In genomic region chr3:185585523-185585861, GRCh38 we compare ENCODE assay signal across 8 cellular contexts. TPM values are rescaled to one million over a fixed set of nuclear protein-coding genes. Genes with fewer than 3 reads are reported as not detected.
DNase-seq lines count a peak whose midpoint lies in the region; ATAC-seq and TF ChIP-seq lines count a peak whose summit lies in the region.

No MANE protein-coding gene starts in this region.

- peak overlapping the region; percentile 97 to 99 (median 98) for H3K27ac Mint-ChIP-seq in CD4-positive, CD25-positive, alpha-beta regulatory T cell
- H3K27ac Mint-ChIP-seq in neural progenitor cell: peak overlapping the region; percentile 87

- H3K9me3 Mint-ChIP-seq in CD4-positive, CD25-positive, alpha-beta regulatory T cell: no peaks in the 10 kb centered on the region
- H3K9me3 Mint-ChIP-seq in neural progenitor cell: no peaks in the 10 kb centered on the region

- H3K4me1 Mint-ChIP-seq in CD4-positive, CD25-positive, alpha-beta regulatory T cell: peaks cover 10 to 40% (median 21%) of the 10 kb centered on the region in 4 donors
- H3K4me1 Mint-ChIP-seq in neural progenitor cell: peaks cover 23% of the 10 kb centered on the region

- H3K9ac ChIP-seq in neural progenitor cell: peak overlapping the region; percentile 32

- peaks cover 15% of the 10 kb centered on the region for H3K4me1 ChIP-seq in CD4-positive, CD25-positive, alpha-beta regulatory T cell (ENCODE audit: control insufficient read depth, insufficient read depth, low read length, poor library complexity, severe bottlenecking)
- peaks cover 8% of the 10 kb centered on the region for H3K4me1 ChIP-seq in effector memory CD4-positive, alpha-beta T cell (ENCODE audit: control insufficient read depth, insufficient read depth, low read length, poor library complexity, severe bottlenecking)
- H3K4me1 ChIP-seq in neural progenitor cell: peaks cover 18% of the 10 kb centered on the region

- peaks cover 4% of the 10 kb centered on the region for H3K36me3 Mint-ChIP-seq in CD4-positive, CD25-positive, alpha-beta regulatory T cell
- H3K36me3 Mint-ChIP-seq in neural progenitor cell: no peaks in the 10 kb centered on the region

- H2AFZ ChIP-seq in neural progenitor cell (replicated peaks): peak overlapping the region; percentile 78

- peaks cover 60% of the 10 kb centered on the region for H3F3A ChIP-seq in neural progenitor cell (ENCODE audit: low read depth)

- H3K27ac ChIP-seq in CD4-positive, CD25-positive, alpha-beta regulatory T cell (ENCODE audit: insufficient read depth, low read length, poor library complexity, severe bottlenecking): peak overlapping the region; percentile 96
- peak overlapping the region; percentile 94 for H3K27ac ChIP-seq in effector memory CD4-positive, alpha-beta T cell (ENCODE audit: insufficient read depth, low read length, poor library complexity, severe bottlenecking)
- peak overlapping the region; percentile 88 for H3K27ac ChIP-seq in neural progenitor cell

- H3K4me3 ChIP-seq in CD4-positive, CD25-positive, alpha-beta regulatory T cell (ENCODE audit: low read depth, low read length): peak overlapping the region; percentile 81
- H3K4me3 ChIP-seq in effector memory CD4-positive, alpha-beta T cell (ENCODE audit: insufficient read depth, low read depth, low read length, poor library complexity, severe bottlenecking): peak overlapping the region; percentile 35
- peak overlapping the region; percentile 95 for H3K4me3 ChIP-seq in neural progenitor cell

- peaks cover 9% of the 10 kb centered on the region for H4K20me1 ChIP-seq in neural progenitor cell (ENCODE audit: low read depth)

- DNase-seq in CD4-positive, CD25-positive, alpha-beta regulatory T cell: no peak
- DNase-seq in NCI-H146 (lab: John Stamatoyannopoulos, UW) (peak; percentile 52), neural progenitor cell (ENCODE audit: low spot score) (no peak), NCI-H446 treated with DMSO at 0.1 percent for 48 hours (lab: John Stamatoyannopoulos, UW) (no peak)
- no peak for DNase-seq in effector memory CD4-positive, alpha-beta T cell

- ATAC-seq in CD4-positive, CD25-positive, alpha-beta regulatory T cell (ENCODE audit: low read depth in 2 of 2): no peak
- ATAC-seq in HG02840 (IDR thresholded peaks at IDR 0.05; ENCODE audit: low FRiP score, unreplicated experiment) (no peak), HG02759 (IDR thresholded peaks at IDR 0.05; ENCODE audit: unreplicated experiment) (no peak), GM18867 (IDR thresholded peaks at IDR 0.05; ENCODE audit: unreplicated experiment) (no peak)

- H3K9me3 ChIP-seq in CD4-positive, CD25-positive, alpha-beta regulatory T cell (ENCODE audit: control insufficient read depth in 2 of 2, low read length in 2 of 2): no peaks in the 10 kb centered on the region
- no peaks in the 10 kb centered on the region for H3K9me3 ChIP-seq in effector memory CD4-positive, alpha-beta T cell (ENCODE audit: control insufficient read depth, low read length)
- no peaks in the 10 kb centered on the region for H3K9me3 ChIP-seq in neural progenitor cell (ENCODE audit: low read depth)

- peak overlapping the region; percentile 81 for H3K4me2 ChIP-seq in neural progenitor cell

- H3K36me3 ChIP-seq in CD4-positive, CD25-positive, alpha-beta regulatory T cell (ENCODE audit: control insufficient read depth, insufficient read depth, low read length): no peaks in the 10 kb centered on the region
- H3K36me3 ChIP-seq in effector memory CD4-positive, alpha-beta T cell (ENCODE audit: control insufficient read depth, insufficient read depth, low read length): no peaks in the 10 kb centered on the region
- no peaks in the 10 kb centered on the region for H3K36me3 ChIP-seq in neural progenitor cell

- H3K4me3 Mint-ChIP-seq in CD4-positive, CD25-positive, alpha-beta regulatory T cell: peak overlapping the region; percentile 80 to 95 (median 90)
- H3K4me3 Mint-ChIP-seq in neural progenitor cell: peak overlapping the region; percentile 91

- peaks cover 68% of the 10 kb centered on the region for H3K79me2 ChIP-seq in neural progenitor cell (ENCODE audit: low read depth)

- TF ChIP-seq CTCF in neural progenitor cell (IDR thresholded peaks at IDR 0.05): no peak

- H3K27me3 ChIP-seq in CD4-positive, CD25-positive, alpha-beta regulatory T cell (ENCODE audit: control insufficient read depth, insufficient read depth, low read length): no peaks in the 10 kb centered on the region
- no peaks in the 10 kb centered on the region for H3K27me3 ChIP-seq in effector memory CD4-positive, alpha-beta T cell (replicated peaks; ENCODE audit: control insufficient read depth, insufficient read depth, low read length, poor library complexity, severe bottlenecking)
- H3K27me3 ChIP-seq in neural progenitor cell: no peaks in the 10 kb centered on the region

- peaks cover 10% of the 10 kb centered on the region for H3K27me3 Mint-ChIP-seq in CD4-positive, CD25-positive, alpha-beta regulatory T cell
- H3K27me3 Mint-ChIP-seq in neural progenitor cell (ENCODE audit: insufficient read depth, low read depth): peaks cover 4% of the 10 kb centered on the region

RNA-seq across cellular contexts. Expression of gene SENP2, which starts 0.6 kb away (rescaled TPM):
- 51.7 TPM for total RNA-seq in CD4-positive, CD25-positive, alpha-beta regulatory T cell
- 10 to 100 TPM; 14.3 to 21.4 (median 17.3) TPM for polyA plus RNA-seq in CD4-positive, CD25-positive, alpha-beta regulatory T cell
- total RNA-seq in neural progenitor cell (ENCODE audit: low replicate concordance): 46.5 and 48.4 TPM in 2 replicates

RNA-seq across cellular contexts. Expression of gene LIPH, which starts 33.1 kb away (rescaled TPM):
- total RNA-seq in CD4-positive, CD25-positive, alpha-beta regulatory T cell: not detected
- not detected for polyA plus RNA-seq in CD4-positive, CD25-positive, alpha-beta regulatory T cell
- total RNA-seq in neural progenitor cell (ENCODE audit: low replicate concordance): 0.03 TPM in 1 of 2 replicates, not detected in the other

Comparison
In these comparisons a context has a peak if more than half of its experiments do, and no peak if none do; other contexts are left out.
1. H3K4me3 ChIP-seq: peak in every context shown above with its lines; median percentile 95 in neural progenitor cell; 81 in CD4-positive, CD25-positive, alpha-beta regulatory T cell; 35 in effector memory CD4-positive, alpha-beta T cell.